ENCODE assay signal across 9 cellular contexts in the genomic region with DNA sequence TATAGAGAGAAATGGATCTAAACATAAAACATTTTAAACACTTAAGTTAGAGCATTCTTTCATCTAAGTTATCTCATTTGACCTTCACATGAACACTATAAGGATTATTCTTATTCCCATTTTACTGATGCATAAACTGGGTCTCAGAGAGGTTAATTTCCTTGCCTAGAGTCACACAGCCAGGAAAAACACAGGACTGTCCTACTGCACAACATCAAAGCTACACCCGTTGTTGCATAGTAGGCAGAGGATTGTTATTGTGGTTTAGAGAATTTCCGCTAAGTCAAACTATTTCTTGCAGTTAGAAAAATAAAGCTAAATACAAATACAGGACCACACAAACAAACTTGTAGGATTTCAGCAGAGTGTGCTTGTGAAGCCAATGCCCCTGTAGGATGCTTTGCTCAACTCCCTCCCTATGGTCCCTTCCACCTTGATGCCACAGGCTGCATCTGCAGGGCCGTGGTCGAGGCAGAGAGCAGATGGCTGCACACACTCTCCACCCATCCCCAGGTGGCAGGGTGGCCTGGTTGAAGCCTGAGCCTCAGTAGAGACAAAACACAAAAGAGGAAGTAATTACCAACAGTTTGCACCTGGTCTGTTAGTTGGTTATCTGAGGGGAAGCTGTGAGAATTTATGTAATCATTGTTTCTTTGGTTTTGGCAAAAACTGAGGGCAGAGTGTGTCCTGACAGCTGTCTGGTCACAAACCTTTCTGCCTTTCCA. TPM values are rescaled to one million over a fixed set of nuclear protein-coding genes. Genes with fewer than 3 reads are reported as not detected.
A peak's percentile ranks its signal among the peaks of the same experiment; 100 is the strongest.
DNase-seq lines count a peak whose midpoint lies in the region; ATAC-seq, FAIRE-seq and TF ChIP-seq lines count a peak whose summit lies in the region.
"Had no signal": no experiment of that assay in that cellular context is flagged by ENCODE, and none has a peak within 500 bp of the region (broad histone marks: within the 10 kb centered on the region; RNA-seq: fewer than 3 reads in every experiment).

No MANE protein-coding gene starts in this region.

- peak overlapping the region; percentile 23 for H3K4me3 Mint-ChIP-seq in activated T-helper 17 cell treated with anti-CD3 and anti-CD28 coated beads, Interleukin-2, amount 50 U/mL, for 72 hours

- peaks cover 6% of the 10 kb centered on the region for H3K4me1 Mint-ChIP-seq in activated T-helper 17 cell treated with anti-CD3 and anti-CD28 coated beads, Interleukin-2, amount 50 U/mL, for 72 hours

- no peaks in the 10 kb centered on the region for H3K27me3 ChIP-seq in HL-60 (ENCODE audit: insufficient read depth, poor library complexity, severe bottlenecking)
- H3K27me3 ChIP-seq: neutrophil had no signal

- ATAC-seq in GM21526 (IDR thresholded peaks at IDR 0.05; ENCODE audit: low FRiP score, unreplicated experiment), result peak; percentile 87
- no peak for ATAC-seq in activated T-helper 17 cell treated with anti-CD3 and anti-CD28 coated beads, Interleukin-2, amount 50 U/mL, for 72 hours (replicated peaks)
- no peak for ATAC-seq in Right ventricle myocardium superior (ENCODE audit: poor library complexity)
- no peak for ATAC-seq in activated CD4-positive, CD25-positive, alpha-beta regulatory T cell treated with anti-CD3 and anti-CD28 coated beads, Interleukin-2, amount 50 U/mL, for 24 hours

- H3K4me3 ChIP-seq in HL-60 (replicated peaks; ENCODE audit: insufficient read depth, low read length), result no peak overlapping the region

- no peak overlapping the region for H3K27ac Mint-ChIP-seq in activated T-helper 17 cell treated with anti-CD3 and anti-CD28 coated beads, Interleukin-2, amount 50 U/mL, for 72 hours

- H3K27me3 Mint-ChIP-seq in activated T-helper 17 cell treated with anti-CD3 and anti-CD28 coated beads, Interleukin-2, amount 50 U/mL, for 72 hours, result no peaks in the 10 kb centered on the region

- DNase-seq in GM18507 (ENCODE audit: extremely low spot score, insufficient read length, low read depth) (peak; percentile 50), HL-60 (ENCODE audit: low read depth in 1 of 2, low spot score in 1 of 2) (peak; percentile 85 to 97), NCI-H1048 (lab: John Stamatoyannopoulos, UW) (no peak), middle frontal gyrus (ENCODE audit: extremely low spot score, low spot score) (no peak), Right ventricle myocardium superior (no peak)

- H3K27ac ChIP-seq in HL-60 (replicated peaks), result peak overlapping the region; percentile 88
- H3K27ac ChIP-seq: neutrophil had no signal

- intact Hi-C loops in Right ventricle myocardium superior (cut with DNase I), result no loop called here

- no peaks in the 10 kb centered on the region for H3K9me3 Mint-ChIP-seq in activated T-helper 17 cell treated with anti-CD3 and anti-CD28 coated beads, Interleukin-2, amount 50 U/mL, for 72 hours

- no peaks in the 10 kb centered on the region for H3K36me3 Mint-ChIP-seq in activated T-helper 17 cell treated with anti-CD3 and anti-CD28 coated beads, Interleukin-2, amount 50 U/mL, for 72 hours (ENCODE audit: low read depth)

- FAIRE-seq in GM18507 (lab: Jason Lieb, UNC), result peak; percentile 99

- TF ChIP-seq CTCF in HL-60 (IDR thresholded peaks at IDR 0.05; ENCODE audit: insufficient read depth, low read length), result no peak

RNA-seq across cellular contexts. Expression of a gene that starts 41.1 kb away (rescaled TPM):
- under 1 TPM; 0.08 to 0.13 TPM for total RNA-seq in activated T-helper 17 cell treated with anti-CD3 and anti-CD28 coated beads, Interleukin-2, amount 50 U/mL, for 72 hours
- total RNA-seq in Right ventricle myocardium superior, result 0.11 TPM

RNA-seq across cellular contexts. Expression of a gene that starts 55.6 kb away (rescaled TPM):
- not detected for total RNA-seq in activated T-helper 17 cell treated with anti-CD3 and anti-CD28 coated beads, Interleukin-2, amount 50 U/mL, for 72 hours
- not detected for total RNA-seq in Right ventricle myocardium superior

Comparison
In these comparisons a context has a peak if more than half of its experiments do, and no peak if none do; other contexts are left out.
1. DNase-seq: peak in GM18507 (single experiment) and HL-60 (2 of 2); none in NCI-H1048 (single experiment), middle frontal gyrus (single experiment) and Right ventricle myocardium superior (single experiment).